Comparison of ENCODE assay signal across 9 cellular contexts in genomic region chr1:15758953-15759661, GRCh38. TPM values are rescaled to one million over a fixed set of nuclear protein-coding genes. Genes with fewer than 3 reads are reported as not detected.
DNase-seq lines count a peak whose midpoint lies in the region; ATAC-seq, FAIRE-seq and TF ChIP-seq lines count a peak whose summit lies in the region.
"Had no signal": no experiment of that assay in that cellular context is flagged by ENCODE, and none has a peak within 500 bp of the region (broad histone marks: within the 10 kb centered on the region; RNA-seq: fewer than 3 reads in every experiment).

No MANE protein-coding gene starts in this region.

- H3K9me3 Mint-ChIP-seq in astrocyte (ENCODE audit: unreplicated experiment): peaks cover 3% of the 10 kb centered on the region
- H3K9me3 Mint-ChIP-seq: activated CD4-positive, alpha-beta T cell treated with anti-CD3 and anti-CD28 coated beads, Interleukin-2, amount 10 ng/mL, durations not matched to agents 7 days and 5 days had no signal

- H3K4me2 ChIP-seq in astrocyte (ENCODE audit: low read length) (peak overlapping the region; percentile 92), skeletal muscle satellite cell (ENCODE audit: low read length) (peak overlapping the region; percentile 91)

- no CpG with 5 or more reads among the region's 58 CpGs for WGBS in iPS DF 6.9 (ENCODE audit: insufficient coverage, insufficient read length)

- H3K4me1 Mint-ChIP-seq in astrocyte (ENCODE audit: low read depth, unreplicated experiment): peaks cover 14% of the 10 kb centered on the region

- H3K9me3 ChIP-seq in HEK293 (ENCODE audit: control insufficient read depth, insufficient read depth, low read depth, low read length) (no peaks in the 10 kb centered on the region), astrocyte (ENCODE audit: insufficient read depth, low read depth, low read length) (no peaks in the 10 kb centered on the region), iPS DF 6.9 (ENCODE audit: control insufficient read depth, insufficient read depth, low read length) (no peaks in the 10 kb centered on the region), skeletal muscle satellite cell (replicated peaks; ENCODE audit: low read length) (no peaks in the 10 kb centered on the region)

- H3K9ac ChIP-seq in astrocyte (ENCODE audit: low read length) (peak overlapping the region; percentile 92), skeletal muscle satellite cell (ENCODE audit: low read depth, low read length) (peak overlapping the region; percentile 95)

- H2AFZ ChIP-seq in astrocyte (ENCODE audit: low read depth, low read length): no peak overlapping the region

- H3K36me3 ChIP-seq in HEK293 (ENCODE audit: control insufficient read depth in 2 of 2, insufficient read depth in 1 of 2, low read length in 2 of 2): peaks cover 0 to 1% of the 10 kb centered on the region in 2 experiments; a peak in 1 of 3 replicates
- no peaks in the 10 kb centered on the region for H3K36me3 ChIP-seq in astrocyte (ENCODE audit: insufficient read depth, low read length)
- H3K36me3 ChIP-seq in iPS DF 6.9 (ENCODE audit: control insufficient read depth, insufficient read depth, low read length): peaks cover under 1% of the 10 kb centered on the region; the same call in 1 of the 2 replicates
- H3K36me3 ChIP-seq in skeletal muscle satellite cell (ENCODE audit: insufficient read depth, low read length): peaks cover under 1% of the 10 kb centered on the region

- H3K27me3 ChIP-seq in astrocyte (ENCODE audit: insufficient read depth, low read length) (no peaks in the 10 kb centered on the region), iPS DF 6.9 (ENCODE audit: control insufficient read depth, insufficient read depth, low read length) (no peaks in the 10 kb centered on the region), skeletal muscle satellite cell (ENCODE audit: control insufficient read depth, insufficient read depth, low read length) (no peaks in the 10 kb centered on the region)

- peak overlapping the region; percentile 85 for H3K27ac Mint-ChIP-seq in astrocyte (ENCODE audit: unreplicated experiment)
- H3K27ac Mint-ChIP-seq: activated CD4-positive, alpha-beta T cell treated with anti-CD3 and anti-CD28 coated beads, Interleukin-2, amount 10 ng/mL, durations not matched to agents 7 days and 5 days had no signal

- peaks cover 4% of the 10 kb centered on the region for H3K27me3 Mint-ChIP-seq in astrocyte (ENCODE audit: low read depth, unreplicated experiment)

- H3K79me2 ChIP-seq in astrocyte (ENCODE audit: insufficient read depth, low read length): peaks cover 51% of the 10 kb centered on the region

- H3K27ac ChIP-seq in HEK293 (ENCODE audit: extremely low read depth, low read depth, low read length) (peak overlapping the region; percentile 67; the same call in 1 of the 2 replicates), astrocyte (ENCODE audit: low read depth, low read length) (peak overlapping the region; percentile 83), iPS DF 6.9 (ENCODE audit: low read length) (no peak overlapping the region)

- peaks cover 33% of the 10 kb centered on the region for H4K20me1 ChIP-seq in astrocyte (ENCODE audit: insufficient read depth, low read length)

- DNase-seq in astrocyte (ENCODE audit: low read depth) (no peak), iPS DF 6.9 (ENCODE audit: low read depth, low spot score) (no peak), GM19239 (ENCODE audit: insufficient read length, low spot score) (no peak)
- DNase-seq in activated CD4-positive, alpha-beta T cell treated with anti-CD3 and anti-CD28 coated beads, Interleukin-2, amount 50 U/mL, for 4 hours: no peak
- DNase-seq in stimulated activated CD4-positive, alpha-beta T cell treated with anti-CD3 and anti-CD28 coated beads, Interleukin-1b, Interleukin-23, amount 100 ng/mL, for 48 hours: no peak
- DNase-seq: activated CD4-positive, alpha-beta T cell treated with anti-CD3 and anti-CD28 coated beads, Interleukin-2, amount 10 ng/mL, durations not matched to agents 7 days and 5 days had no signal

- no peak for ATAC-seq in GM18519 (IDR thresholded peaks at IDR 0.05; ENCODE audit: low FRiP score, unreplicated experiment)

- CTCF ChIA-PET in HEK293 (lab: Yijun Ruan, JAX): no interaction called here

- peaks cover 7% of the 10 kb centered on the region; the same call in 1 of the 2 replicates for H3K4me1 ChIP-seq in HEK293 (ENCODE audit: control insufficient read depth, insufficient read depth, low read length)
- peaks cover 23% of the 10 kb centered on the region for H3K4me1 ChIP-seq in astrocyte (ENCODE audit: insufficient read depth, low read length)
- peaks cover 12% of the 10 kb centered on the region for H3K4me1 ChIP-seq in iPS DF 6.9 (ENCODE audit: control insufficient read depth, insufficient read depth, low read length)
- peaks cover 37% of the 10 kb centered on the region for H3K4me1 ChIP-seq in skeletal muscle satellite cell (ENCODE audit: control insufficient read depth, insufficient read depth, low read length)

- POLR2A ChIA-PET in HEK293 (lab: Yijun Ruan, JAX): no interaction called here

- peak overlapping the region; percentile 94 for H3K4me3 Mint-ChIP-seq in astrocyte (ENCODE audit: unreplicated experiment)
- H3K4me3 Mint-ChIP-seq: activated CD4-positive, alpha-beta T cell treated with anti-CD3 and anti-CD28 coated beads, Interleukin-2, amount 10 ng/mL, durations not matched to agents 7 days and 5 days had no signal

- H3K36me3 Mint-ChIP-seq in astrocyte (ENCODE audit: low read depth, unreplicated experiment): peaks cover 14% of the 10 kb centered on the region

- TF ChIP-seq CTCF in HEK293 (tag by site-specific recombination; IDR thresholded peaks at IDR 0.05): peak; percentile 58
- TF ChIP-seq CTCF in astrocyte (IDR thresholded peaks at IDR 0.05; ENCODE audit: insufficient read depth, low read depth, low read length): no peak

- FAIRE-seq in astrocyte (lab: Jason Lieb, UNC) (no peak), GM19239 (lab: Jason Lieb, UNC) (no peak)

- H3K4me3 ChIP-seq in HEK293 (ENCODE audit: low read depth, low read length): peak overlapping the region; percentile 43
- peak overlapping the region; percentile 79 for H3K4me3 ChIP-seq in astrocyte (ENCODE audit: insufficient read depth, low read depth, low read length)
- H3K4me3 ChIP-seq in iPS DF 6.9 (ENCODE audit: low read length): peak overlapping the region; percentile 94
- H3K4me3 ChIP-seq in skeletal muscle satellite cell (ENCODE audit: low read length): peak overlapping the region; percentile 88

TF ChIP-seq in HEK293, 187 proteins besides CTCF, POLR2A, EP300 and RAD21 (continues in another document):
- TF ChIP-seq ZNF837 (tag by site-specific recombination; IDR thresholded peaks at IDR 0.05) (no peak), ZNF449 (tag by site-specific recombination; IDR thresholded peaks at IDR 0.05) (peak; percentile 20; the same call in 1 of the 2 replicates), KLF8 (tag by site-specific recombination; IDR thresholded peaks at IDR 0.05) (peak; percentile 40; the same call in 1 of the 2 replicates), ZBTB17 (tag by site-specific recombination; IDR thresholded peaks at IDR 0.05) (peak; percentile 15; the same call in 1 of the 2 replicates), ZSCAN23 (tag by site-specific recombination; IDR thresholded peaks at IDR 0.05) (no peak), ZNF19 (tag by site-specific recombination; IDR thresholded peaks at IDR 0.05; ENCODE audit: low read depth) (no peak), IKZF3 (tag by site-specific recombination; IDR thresholded peaks at IDR 0.05) (0 out of 2 replicates have a peak, but pooled peaks have one; percentile 9), OVOL3 (tag by site-specific recombination; IDR thresholded peaks at IDR 0.05) (no peak), ZBTB1 (tag by site-specific recombination; IDR thresholded peaks at IDR 0.05) (no peak), GLIS2 (tag by site-specific recombination; IDR thresholded peaks at IDR 0.05) (peak; percentile 72), PATZ1 (tag by site-specific recombination; IDR thresholded peaks at IDR 0.05) (peak; percentile 56; the same call in 1 of the 2 replicates), ZNF561 (tag by site-specific recombination; IDR thresholded peaks at IDR 0.05; ENCODE audit: borderline replicate concordance) (peak; percentile 48; the same call in 1 of the 2 replicates), MZF1 (tag by site-specific recombination; IDR thresholded peaks at IDR 0.05; ENCODE audit: borderline replicate concordance) (no peak), ZNF274 (IDR thresholded peaks at IDR 0.05; ENCODE audit: low read length) (no peak), ZNF274 (tag by site-specific recombination; IDR thresholded peaks at IDR 0.05; ENCODE audit: borderline replicate concordance) (no peak)

RNA-seq across cellular contexts. Expression of gene FBLIM1, which starts 0.5 kb away (rescaled TPM):
- 170 and 179 TPM in 2 replicates for total RNA-seq in astrocyte
- total RNA-seq in skeletal muscle satellite cell (2012; rRNA removed): 13.1 and 13.9 TPM in 2 replicates

RNA-seq across cellular contexts. Expression of gene TMEM82, which starts 16.8 kb away (rescaled TPM):
- not detected in 2 replicates for total RNA-seq in astrocyte
- total RNA-seq in skeletal muscle satellite cell (2012; rRNA removed): not detected in 2 replicates
- total RNA-seq: activated CD4-positive, alpha-beta T cell treated with anti-CD3 and anti-CD28 coated beads, Interleukin-2, amount 10 ng/mL, durations not matched to agents 7 days and 5 days had no signal

RNA-seq across cellular contexts. Expression of gene SLC25A34, which starts 23.0 kb away (rescaled TPM):
- 0.73 and 1.0 TPM in 2 replicates for total RNA-seq in astrocyte
- 0.44 and 1.5 TPM in 2 replicates for total RNA-seq in skeletal muscle satellite cell (2012; rRNA removed)

RNA-seq across cellular contexts. Expression of gene UQCRHL, which starts 48.3 kb away (rescaled TPM):
- 1.3 and 1.7 TPM in 2 replicates for total RNA-seq in astrocyte
- 1.0 and 1.1 TPM in 2 replicates for total RNA-seq in skeletal muscle satellite cell (2012; rRNA removed)

Comparison
In these comparisons a context has a peak if more than half of its experiments do, and no peak if none do; other contexts are left out.
1. H3K4me3 ChIP-seq: peak in every context shown above with its lines; median percentile 94 in iPS DF 6.9; 88 in skeletal muscle satellite cell; 79 in astrocyte; 43 in HEK293.